Comparison of ENCODE assay signal across 1 cellular context in the genomic region with DNA sequence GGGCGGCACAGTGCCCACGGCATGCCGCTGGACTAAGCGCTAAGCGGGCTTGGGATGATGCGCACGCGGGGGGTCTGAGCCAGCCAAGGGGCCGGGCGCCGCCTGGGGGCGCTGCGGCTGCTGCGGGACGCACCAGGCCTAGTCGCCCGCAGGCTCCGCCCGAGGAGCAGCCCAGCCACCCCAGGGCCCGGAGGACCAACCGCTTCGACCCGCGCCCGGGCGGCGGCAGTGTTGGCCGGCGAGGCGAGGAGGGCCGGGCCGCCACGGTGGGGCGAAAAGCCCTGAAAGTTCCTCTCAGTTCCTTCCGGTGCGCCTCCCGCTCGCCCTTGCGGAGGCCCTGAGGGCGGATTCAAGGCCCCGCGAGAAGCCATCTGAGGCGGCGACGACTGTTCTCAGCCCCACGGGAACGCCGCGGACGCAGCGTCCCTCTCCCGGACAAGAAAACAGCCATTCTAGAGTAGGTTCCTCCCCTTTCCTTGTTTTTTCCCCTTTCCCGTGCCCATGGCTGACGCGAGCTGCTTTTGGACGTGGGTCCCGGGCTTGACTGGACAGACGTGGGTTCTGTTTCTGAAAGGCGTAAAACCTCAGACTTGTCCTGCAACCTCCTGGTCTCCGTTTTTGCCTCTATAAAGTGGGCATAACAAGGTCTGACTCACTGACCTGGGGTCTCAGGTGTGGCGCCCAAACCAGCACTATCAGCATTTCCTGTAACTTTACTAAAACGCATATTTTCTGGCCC.
TF ChIP-seq lines count a peak whose summit lies in the region.

A gene with protein sequence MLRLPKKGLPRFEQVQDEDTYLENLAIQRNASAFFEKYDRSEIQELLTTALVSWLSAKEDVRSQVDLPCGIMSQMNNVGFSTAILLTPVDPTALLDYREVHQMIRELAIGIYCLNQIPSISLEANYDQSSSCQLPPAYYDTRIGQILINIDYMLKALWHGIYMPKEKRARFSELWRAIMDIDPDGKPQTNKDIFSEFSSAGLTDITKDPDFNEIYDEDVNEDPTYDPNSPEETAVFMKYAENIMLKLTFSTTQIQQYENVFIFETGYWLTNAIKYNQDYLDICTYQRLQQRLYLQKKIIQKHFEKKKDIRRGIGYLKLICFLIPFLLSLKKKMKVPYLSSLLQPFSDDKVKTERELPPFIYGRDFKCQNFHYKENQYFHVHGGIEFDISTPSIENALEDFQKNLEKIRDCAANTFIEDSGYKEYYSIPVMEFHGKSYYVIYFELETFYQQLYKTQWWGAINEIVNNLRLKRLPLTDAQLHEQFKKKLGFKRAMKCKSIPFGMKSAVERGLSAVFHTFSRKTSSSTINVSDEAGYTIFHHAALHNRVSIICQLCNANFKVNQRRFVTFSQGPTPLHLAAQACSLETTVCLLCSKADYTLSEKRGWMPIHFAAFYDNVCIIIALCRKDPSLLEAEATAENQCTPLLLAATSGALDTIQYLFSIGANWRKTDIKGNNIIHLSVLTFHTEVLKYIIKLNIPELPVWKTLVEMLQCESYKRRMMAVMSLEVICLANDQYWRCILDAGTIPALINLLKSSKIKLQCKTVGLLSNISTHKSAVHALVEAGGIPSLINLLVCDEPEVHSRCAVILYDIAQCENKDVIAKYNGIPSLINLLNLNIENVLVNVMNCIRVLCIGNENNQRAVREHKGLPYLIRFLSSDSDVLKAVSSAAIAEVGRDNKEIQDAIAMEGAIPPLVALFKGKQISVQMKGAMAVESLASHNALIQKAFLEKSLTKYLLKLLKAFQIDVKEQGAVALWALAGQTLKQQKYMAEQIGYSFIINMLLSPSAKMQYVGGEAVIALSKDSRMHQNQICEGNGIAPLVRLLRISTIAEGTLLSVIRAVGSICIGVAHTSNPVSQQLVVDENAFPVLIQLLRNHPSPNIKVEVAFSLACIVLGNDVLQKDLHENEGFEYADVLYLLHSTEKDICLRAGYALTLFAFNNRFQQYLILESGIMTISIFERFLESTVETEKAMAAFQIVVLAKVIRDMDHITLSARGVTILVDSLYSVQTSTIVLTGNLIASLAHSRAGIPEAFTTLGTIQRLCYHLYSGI (N-terminal part only) (plus strand): TSS at position 297 of the 739 bp plus-strand sequence. CDS start 1,821 bp downstream, outside the sequence.

TF ChIP-seq in GM12878, 131 proteins besides CTCF, POLR2A, EP300 and RAD21 (continued from another document and continues in another):
- TF ChIP-seq, protein P1, sequence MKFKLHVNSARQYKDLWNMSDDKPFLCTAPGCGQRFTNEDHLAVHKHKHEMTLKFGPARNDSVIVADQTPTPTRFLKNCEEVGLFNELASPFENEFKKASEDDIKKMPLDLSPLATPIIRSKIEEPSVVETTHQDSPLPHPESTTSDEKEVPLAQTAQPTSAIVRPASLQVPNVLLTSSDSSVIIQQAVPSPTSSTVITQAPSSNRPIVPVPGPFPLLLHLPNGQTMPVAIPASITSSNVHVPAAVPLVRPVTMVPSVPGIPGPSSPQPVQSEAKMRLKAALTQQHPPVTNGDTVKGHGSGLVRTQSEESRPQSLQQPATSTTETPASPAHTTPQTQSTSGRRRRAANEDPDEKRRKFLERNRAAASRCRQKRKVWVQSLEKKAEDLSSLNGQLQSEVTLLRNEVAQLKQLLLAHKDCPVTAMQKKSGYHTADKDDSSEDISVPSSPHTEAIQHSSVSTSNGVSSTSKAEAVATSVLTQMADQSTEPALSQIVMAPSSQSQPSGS (IDR thresholded peaks at IDR 0.05; ENCODE audit: low read length): no peak
- TF ChIP-seq, protein P2, sequence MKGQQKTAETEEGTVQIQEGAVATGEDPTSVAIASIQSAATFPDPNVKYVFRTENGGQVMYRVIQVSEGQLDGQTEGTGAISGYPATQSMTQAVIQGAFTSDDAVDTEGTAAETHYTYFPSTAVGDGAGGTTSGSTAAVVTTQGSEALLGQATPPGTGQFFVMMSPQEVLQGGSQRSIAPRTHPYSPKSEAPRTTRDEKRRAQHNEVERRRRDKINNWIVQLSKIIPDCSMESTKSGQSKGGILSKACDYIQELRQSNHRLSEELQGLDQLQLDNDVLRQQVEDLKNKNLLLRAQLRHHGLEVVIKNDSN (IDR thresholded peaks at IDR 0.05; ENCODE audit: borderline replicate concordance, extremely low read length, insufficient read depth, low read depth, low read length): no peak
- TF ChIP-seq ZZZ3 (IDR thresholded peaks at IDR 0.05; ENCODE audit: control insufficient read depth, insufficient read length, low read depth) (no peak), SPI1 (IDR thresholded peaks at IDR 0.05; ENCODE audit: borderline replicate concordance, insufficient read depth, low read depth, low read length) (peak; percentile 25; the same call in 1 of the 2 replicates), EGR1 (IDR thresholded peaks at IDR 0.05; ENCODE audit: borderline replicate concordance in 1 of 2, low read depth in 2 of 2, low read length in 2 of 2) (peak; percentile 11 to 17; a peak in 2 of 3 replicates), NFXL1 (IDR thresholded peaks at IDR 0.05; ENCODE audit: borderline replicate concordance) (no peak), SIN3A (IDR thresholded peaks at IDR 0.05; ENCODE audit: low read depth, low read length) (no peak), KLF5 (IDR thresholded peaks at IDR 0.05; ENCODE audit: partially characterized antibody) (no peak), ETV6 (conservative IDR thresholded peaks at IDR 0.05 in 1 of 2, IDR thresholded peaks at IDR 0.05 in 1 of 2; ENCODE audit: borderline replicate concordance in 1 of 2, low read depth in 1 of 2) (no peak), BHLHE40 (IDR thresholded peaks at IDR 0.05; ENCODE audit: borderline replicate concordance in 1 of 2, low read depth in 2 of 2, low read length in 1 of 2) (peak; percentile 29 to 82; a peak in 2 of 4 replicates), ZNF207 (IDR thresholded peaks at IDR 0.05; ENCODE audit: borderline replicate concordance) (peak; percentile 68; the same call in 1 of the 2 replicates), RFX5 (IDR thresholded peaks at IDR 0.05; ENCODE audit: low read depth, low read length) (no peak), NR2C1 (IDR thresholded peaks at IDR 0.05) (no peak), SIX5 (IDR thresholded peaks at IDR 0.05; ENCODE audit: low read depth, low read length, severe bottlenecking) (no peak), MYC (IDR thresholded peaks at IDR 0.05; ENCODE audit: insufficient read depth, insufficient read length, insufficient replicate concordance, low read length, severe bottlenecking) (peak; percentile 26), ZNF274 (IDR thresholded peaks at IDR 0.05; ENCODE audit: insufficient read depth, insufficient read length) (no peak), NBN (IDR thresholded peaks at IDR 0.05) (no peak), JUND (IDR thresholded peaks at IDR 0.05; ENCODE audit: low read depth, low read length) (no peak), SMC3 (IDR thresholded peaks at IDR 0.05; ENCODE audit: borderline replicate concordance, low read length) (peak; percentile 39; the same call in 1 of the 2 replicates), RBBP5 (conservative IDR thresholded peaks at IDR 0.05) (no peak; the same call in 1 of the 2 replicates), NFYA (IDR thresholded peaks at IDR 0.05; ENCODE audit: borderline replicate concordance, low read depth, low read length) (no peak), ZNF622 (IDR thresholded peaks at IDR 0.05) (no peak), SMARCA5 (IDR thresholded peaks at IDR 0.05) (peak; percentile 99), NRF1 (conservative IDR thresholded peaks at IDR 0.05; ENCODE audit: low read depth, low read length) (no peak), ZSCAN29 (IDR thresholded peaks at IDR 0.05) (0 out of 2 replicates have a peak, but pooled peaks have one; percentile 72), POU2F2 (IDR thresholded peaks at IDR 0.05; ENCODE audit: borderline replicate concordance, low read depth, low read length) (peak; percentile 30; the same call in 1 of the 3 replicates), GATAD2B (conservative IDR thresholded peaks at IDR 0.05; ENCODE audit: low read depth) (peak; percentile 96)
- TF ChIP-seq, protein P3, sequence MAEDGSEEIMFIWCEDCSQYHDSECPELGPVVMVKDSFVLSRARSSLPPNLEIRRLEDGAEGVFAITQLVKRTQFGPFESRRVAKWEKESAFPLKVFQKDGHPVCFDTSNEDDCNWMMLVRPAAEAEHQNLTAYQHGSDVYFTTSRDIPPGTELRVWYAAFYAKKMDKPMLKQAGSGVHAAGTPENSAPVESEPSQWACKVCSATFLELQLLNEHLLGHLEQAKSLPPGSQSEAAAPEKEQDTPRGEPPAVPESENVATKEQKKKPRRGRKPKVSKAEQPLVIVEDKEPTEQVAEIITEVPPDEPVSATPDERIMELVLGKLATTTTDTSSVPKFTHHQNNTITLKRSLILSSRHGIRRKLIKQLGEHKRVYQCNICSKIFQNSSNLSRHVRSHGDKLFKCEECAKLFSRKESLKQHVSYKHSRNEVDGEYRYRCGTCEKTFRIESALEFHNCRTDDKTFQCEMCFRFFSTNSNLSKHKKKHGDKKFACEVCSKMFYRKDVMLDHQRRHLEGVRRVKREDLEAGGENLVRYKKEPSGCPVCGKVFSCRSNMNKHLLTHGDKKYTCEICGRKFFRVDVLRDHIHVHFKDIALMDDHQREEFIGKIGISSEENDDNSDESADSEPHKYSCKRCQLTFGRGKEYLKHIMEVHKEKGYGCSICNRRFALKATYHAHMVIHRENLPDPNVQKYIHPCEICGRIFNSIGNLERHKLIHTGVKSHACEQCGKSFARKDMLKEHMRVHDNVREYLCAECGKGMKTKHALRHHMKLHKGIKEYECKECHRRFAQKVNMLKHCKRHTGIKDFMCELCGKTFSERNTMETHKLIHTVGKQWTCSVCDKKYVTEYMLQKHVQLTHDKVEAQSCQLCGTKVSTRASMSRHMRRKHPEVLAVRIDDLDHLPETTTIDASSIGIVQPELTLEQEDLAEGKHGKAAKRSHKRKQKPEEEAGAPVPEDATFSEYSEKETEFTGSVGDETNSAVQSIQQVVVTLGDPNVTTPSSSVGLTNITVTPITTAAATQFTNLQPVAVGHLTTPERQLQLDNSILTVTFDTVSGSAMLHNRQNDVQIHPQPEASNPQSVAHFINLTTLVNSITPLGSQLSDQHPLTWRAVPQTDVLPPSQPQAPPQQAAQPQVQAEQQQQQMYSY (CRISPR knock-in tag; IDR thresholded peaks at IDR 0.05): no peak
- TF ChIP-seq, protein P4, sequence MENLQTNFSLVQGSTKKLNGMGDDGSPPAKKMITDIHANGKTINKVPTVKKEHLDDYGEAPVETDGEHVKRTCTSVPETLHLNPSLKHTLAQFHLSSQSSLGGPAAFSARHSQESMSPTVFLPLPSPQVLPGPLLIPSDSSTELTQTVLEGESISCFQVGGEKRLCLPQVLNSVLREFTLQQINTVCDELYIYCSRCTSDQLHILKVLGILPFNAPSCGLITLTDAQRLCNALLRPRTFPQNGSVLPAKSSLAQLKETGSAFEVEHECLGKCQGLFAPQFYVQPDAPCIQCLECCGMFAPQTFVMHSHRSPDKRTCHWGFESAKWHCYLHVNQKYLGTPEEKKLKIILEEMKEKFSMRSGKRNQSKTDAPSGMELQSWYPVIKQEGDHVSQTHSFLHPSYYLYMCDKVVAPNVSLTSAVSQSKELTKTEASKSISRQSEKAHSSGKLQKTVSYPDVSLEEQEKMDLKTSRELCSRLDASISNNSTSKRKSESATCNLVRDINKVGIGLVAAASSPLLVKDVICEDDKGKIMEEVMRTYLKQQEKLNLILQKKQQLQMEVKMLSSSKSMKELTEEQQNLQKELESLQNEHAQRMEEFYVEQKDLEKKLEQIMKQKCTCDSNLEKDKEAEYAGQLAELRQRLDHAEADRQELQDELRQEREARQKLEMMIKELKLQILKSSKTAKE (IDR thresholded peaks at IDR 0.05; ENCODE audit: low read depth, poor library complexity, severe bottlenecking): no peak
- TF ChIP-seq, protein P5, sequence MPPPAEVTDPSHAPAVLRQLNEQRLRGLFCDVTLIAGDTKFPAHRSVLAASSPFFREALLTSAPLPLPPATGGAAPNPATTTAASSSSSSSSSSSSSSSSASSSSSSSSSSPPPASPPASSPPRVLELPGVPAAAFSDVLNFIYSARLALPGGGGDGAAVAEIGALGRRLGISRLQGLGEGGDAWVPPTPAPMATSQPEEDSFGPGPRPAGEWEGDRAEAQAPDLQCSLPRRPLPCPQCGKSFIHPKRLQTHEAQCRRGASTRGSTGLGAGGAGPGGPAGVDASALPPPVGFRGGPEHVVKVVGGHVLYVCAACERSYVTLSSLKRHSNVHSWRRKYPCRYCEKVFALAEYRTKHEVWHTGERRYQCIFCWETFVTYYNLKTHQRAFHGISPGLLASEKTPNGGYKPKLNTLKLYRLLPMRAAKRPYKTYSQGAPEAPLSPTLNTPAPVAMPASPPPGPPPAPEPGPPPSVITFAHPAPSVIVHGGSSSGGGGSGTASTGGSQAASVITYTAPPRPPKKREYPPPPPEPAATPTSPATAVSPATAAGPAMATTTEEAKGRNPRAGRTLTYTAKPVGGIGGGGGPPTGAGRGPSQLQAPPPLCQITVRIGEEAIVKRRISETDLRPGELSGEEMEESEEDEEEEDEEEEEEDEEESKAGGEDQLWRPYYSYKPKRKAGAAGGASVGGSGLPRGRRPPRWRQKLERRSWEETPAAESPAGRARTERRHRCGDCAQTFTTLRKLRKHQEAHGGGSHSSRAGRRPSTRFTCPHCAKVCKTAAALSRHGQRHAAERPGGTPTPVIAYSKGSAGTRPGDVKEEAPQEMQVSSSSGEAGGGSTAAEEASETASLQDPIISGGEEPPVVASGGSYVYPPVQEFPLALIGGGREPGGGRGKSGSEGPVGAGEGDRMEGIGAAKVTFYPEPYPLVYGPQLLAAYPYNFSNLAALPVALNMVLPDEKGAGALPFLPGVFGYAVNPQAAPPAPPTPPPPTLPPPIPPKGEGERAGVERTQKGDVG (CRISPR knock-in tag; IDR thresholded peaks at IDR 0.05): no peak
- TF ChIP-seq, protein P6, sequence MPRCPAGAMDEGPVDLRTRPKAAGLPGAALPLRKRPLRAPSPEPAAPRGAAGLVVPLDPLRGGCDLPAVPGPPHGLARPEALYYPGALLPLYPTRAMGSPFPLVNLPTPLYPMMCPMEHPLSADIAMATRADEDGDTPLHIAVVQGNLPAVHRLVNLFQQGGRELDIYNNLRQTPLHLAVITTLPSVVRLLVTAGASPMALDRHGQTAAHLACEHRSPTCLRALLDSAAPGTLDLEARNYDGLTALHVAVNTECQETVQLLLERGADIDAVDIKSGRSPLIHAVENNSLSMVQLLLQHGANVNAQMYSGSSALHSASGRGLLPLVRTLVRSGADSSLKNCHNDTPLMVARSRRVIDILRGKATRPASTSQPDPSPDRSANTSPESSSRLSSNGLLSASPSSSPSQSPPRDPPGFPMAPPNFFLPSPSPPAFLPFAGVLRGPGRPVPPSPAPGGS (IDR thresholded peaks at IDR 0.05; ENCODE audit: borderline replicate concordance, insufficient read depth, low read depth, low read length, poor library complexity, severe bottlenecking): peak; percentile 17
- TF ChIP-seq, protein P7, sequence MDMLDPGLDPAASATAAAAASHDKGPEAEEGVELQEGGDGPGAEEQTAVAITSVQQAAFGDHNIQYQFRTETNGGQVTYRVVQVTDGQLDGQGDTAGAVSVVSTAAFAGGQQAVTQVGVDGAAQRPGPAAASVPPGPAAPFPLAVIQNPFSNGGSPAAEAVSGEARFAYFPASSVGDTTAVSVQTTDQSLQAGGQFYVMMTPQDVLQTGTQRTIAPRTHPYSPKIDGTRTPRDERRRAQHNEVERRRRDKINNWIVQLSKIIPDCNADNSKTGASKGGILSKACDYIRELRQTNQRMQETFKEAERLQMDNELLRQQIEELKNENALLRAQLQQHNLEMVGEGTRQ (IDR thresholded peaks at IDR 0.05; ENCODE audit: borderline replicate concordance, low read depth, low read length): no peak
- TF ChIP-seq, protein P8, sequence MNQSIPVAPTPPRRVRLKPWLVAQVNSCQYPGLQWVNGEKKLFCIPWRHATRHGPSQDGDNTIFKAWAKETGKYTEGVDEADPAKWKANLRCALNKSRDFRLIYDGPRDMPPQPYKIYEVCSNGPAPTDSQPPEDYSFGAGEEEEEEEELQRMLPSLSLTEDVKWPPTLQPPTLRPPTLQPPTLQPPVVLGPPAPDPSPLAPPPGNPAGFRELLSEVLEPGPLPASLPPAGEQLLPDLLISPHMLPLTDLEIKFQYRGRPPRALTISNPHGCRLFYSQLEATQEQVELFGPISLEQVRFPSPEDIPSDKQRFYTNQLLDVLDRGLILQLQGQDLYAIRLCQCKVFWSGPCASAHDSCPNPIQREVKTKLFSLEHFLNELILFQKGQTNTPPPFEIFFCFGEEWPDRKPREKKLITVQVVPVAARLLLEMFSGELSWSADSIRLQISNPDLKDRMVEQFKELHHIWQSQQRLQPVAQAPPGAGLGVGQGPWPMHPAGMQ (IDR thresholded peaks at IDR 0.05; ENCODE audit: borderline replicate concordance): no peak
